ENCODE assay signal across 24 cellular contexts in genomic region chr5:175219256-175219835, GRCh38.
"Had no signal": no experiment of that assay in that cellular context is flagged by ENCODE, and none has a peak within 500 bp of the region (broad histone marks: within the 10 kb centered on the region; RNA-seq: fewer than 3 reads in every experiment).

No MANE protein-coding gene starts in this region.

- H3K9ac ChIP-seq: parathyroid adenoma had no signal

- H3K27ac Mint-ChIP-seq: activated naive CD8-positive, alpha-beta T cell; dendritic cell treated with granulocyte-macrophage colony-stimulating factor and Interleukin-4, amounts not matched to agents 40 ng/mL and 50 ng/mL, for 4 days; endodermal cell; naive thymus-derived CD4-positive, alpha-beta T cell; T-helper 2 cell treated with Interferon-gamma antibody and Interleukin-4, amounts not matched to agents 5 μg/mL and 100 μg/mL, for 36 hours had no signal

- H3K36me3 ChIP-seq: adrenal gland, breast epithelium, gastrocnemius medialis, right atrium auricular region, spleen, tibial nerve had no signal

- H3K4me3 Mint-ChIP-seq: activated naive CD8-positive, alpha-beta T cell; dendritic cell treated with granulocyte-macrophage colony-stimulating factor and Interleukin-4, amounts not matched to agents 40 ng/mL and 50 ng/mL, for 4 days; endodermal cell; naive thymus-derived CD4-positive, alpha-beta T cell; T-helper 2 cell treated with Interferon-gamma antibody and Interleukin-4, amounts not matched to agents 5 μg/mL and 100 μg/mL, for 36 hours had no signal

- H2AFZ ChIP-seq: parathyroid adenoma had no signal

- H3K4me1 ChIP-seq: adrenal gland, breast epithelium, gastrocnemius medialis, parathyroid adenoma, spleen, tibial nerve had no signal

- ATAC-seq: esophagus mucosa; gastrocnemius medialis; left cardiac atrium; naive thymus-derived CD4-positive, alpha-beta T cell had no signal

- H3K27me3 ChIP-seq: adrenal gland, gastrocnemius medialis, right atrium auricular region, tibial nerve had no signal

- H3K4me1 Mint-ChIP-seq: naive thymus-derived CD4-positive, alpha-beta T cell had no signal

- H3K36me3 Mint-ChIP-seq: activated naive CD8-positive, alpha-beta T cell; naive thymus-derived CD4-positive, alpha-beta T cell had no signal

- H3K4me3 ChIP-seq: adrenal gland, breast epithelium, gastrocnemius medialis, right atrium auricular region, spleen, tibial nerve had no signal

- H3K27me3 Mint-ChIP-seq: dendritic cell treated with granulocyte-macrophage colony-stimulating factor and Interleukin-4, amounts not matched to agents 40 ng/mL and 50 ng/mL, for 4 days had no signal

- DNase-seq: activated CD4-positive, alpha-beta T cell treated with anti-CD3 and anti-CD28 coated beads for 4 hours; activated CD4-positive, alpha-beta T cell treated with anti-CD3 and anti-CD28 coated beads, Interleukin-2, amount 50 U/mL, for 4 hours; activated effector memory CD4-positive, alpha-beta T cell treated with Interleukin-2 at 50 U/mL for 16 hours; activated naive CD4-positive, alpha-beta T cell treated with Interleukin-2 at 50 U/mL for 16 hours; adrenal gland; aorta; central memory CD4-positive, alpha-beta T cell; endodermal cell; gastrocnemius medialis; glutamatergic neuron; left cardiac atrium; mammary epithelial cell; naive thymus-derived CD4-positive, alpha-beta T cell; spleen; stimulated activated naive CD4-positive, alpha-beta T cell treated with Interleukin-2 at 50 U/mL for 16 hours; T-helper 1 cell had no signal

- H3K9me3 Mint-ChIP-seq: dendritic cell treated with granulocyte-macrophage colony-stimulating factor and Interleukin-4, amounts not matched to agents 40 ng/mL and 50 ng/mL, for 4 days; endodermal cell; naive thymus-derived CD4-positive, alpha-beta T cell; T-helper 2 cell treated with Interferon-gamma antibody and Interleukin-4, amounts not matched to agents 5 μg/mL and 100 μg/mL, for 36 hours had no signal

- H3K9me3 ChIP-seq: adrenal gland, breast epithelium, gastrocnemius medialis, right atrium auricular region, spleen, tibial nerve had no signal

- H3K27ac ChIP-seq: adrenal gland, breast epithelium, gastrocnemius medialis, parathyroid adenoma, right atrium auricular region, spleen, tibial nerve had no signal

- H3K79me2 ChIP-seq: parathyroid adenoma had no signal
